ENCODE assay signal across 1 cellular context in genomic region chr10:63720072-63720537, GRCh38.
A peak's percentile ranks its signal among the peaks of the same experiment; 100 is the strongest.
TF ChIP-seq lines count a peak whose summit lies in the region.

No MANE protein-coding gene starts in this region.

TF ChIP-seq in K562, 482 proteins besides CTCF, POLR2A, EP300 and RAD21 (continued from another document and continues in another):
- TF ChIP-seq REST (CRISPR knock-in tag; IDR thresholded peaks at IDR 0.05; ENCODE audit: low read depth) (no peak), ZNF165 (CRISPR knock-in tag; IDR thresholded peaks at IDR 0.05; ENCODE audit: borderline replicate concordance) (no peak), ZNF12 (CRISPR knock-in tag; IDR thresholded peaks at IDR 0.05) (no peak), RFX1 (IDR thresholded peaks at IDR 0.05) (peak; percentile 67), ZNF146 (CRISPR knock-in tag; IDR thresholded peaks at IDR 0.05; ENCODE audit: unreplicated experiment) (no peak), SMC3 (conservative IDR thresholded peaks at IDR 0.05; ENCODE audit: insufficient read depth, low read depth, low read length) (peak; percentile 77; the same call in 1 of the 2 replicates), HCFC1 (IDR thresholded peaks at IDR 0.05; ENCODE audit: low read depth, low read length) (no peak), CAMTA2 (CRISPR knock-in tag; conservative IDR thresholded peaks at IDR 0.05) (no peak), MGA (IDR thresholded peaks at IDR 0.05) (0 out of 2 replicates have a peak, but pooled peaks have one; percentile 13), FOXA3 (CRISPR knock-in tag; conservative IDR thresholded peaks at IDR 0.05 in 1 of 2, IDR thresholded peaks at IDR 0.05 in 1 of 2) (no peak), LCOR (CRISPR knock-in tag; IDR thresholded peaks at IDR 0.05) (peak; percentile 40; the same call in 1 of the 2 replicates), DDX20 (tag; IDR thresholded peaks at IDR 0.05; ENCODE audit: low read depth) (no peak), ZNF518B (CRISPR knock-in tag; IDR thresholded peaks at IDR 0.05) (0 out of 2 replicates have a peak, but pooled peaks have one; percentile 58), HDAC1 (IDR thresholded peaks at IDR 0.05) (no peak), NFIC (IDR thresholded peaks at IDR 0.05) (no peak), ARID3A (IDR thresholded peaks at IDR 0.05; ENCODE audit: borderline replicate concordance, low read depth, low read length) (peak; percentile 72; the same call in 1 of the 2 replicates), RFX5 (IDR thresholded peaks at IDR 0.05; ENCODE audit: low read depth, low read length) (no peak), MEIS2 (IDR thresholded peaks at IDR 0.05; ENCODE audit: partially characterized antibody) (no peak), FOXM1 (IDR thresholded peaks at IDR 0.05; ENCODE audit: low read depth) (peak; percentile 44), FOXM1 (CRISPR knock-in tag; IDR thresholded peaks at IDR 0.05; ENCODE audit: low read depth) (no peak), BRD4 (IDR thresholded peaks at IDR 0.05) (no peak), RBM39 (optimal IDR thresholded peaks at IDR 0.05; ENCODE audit: low read depth, low read length) (no peak), RREB1 (CRISPR knock-in tag; IDR thresholded peaks at IDR 0.05) (no peak), KAT2B (IDR thresholded peaks at IDR 0.05; ENCODE audit: low read depth, low read length) (no peak), ZNF717 (CRISPR knock-in tag; IDR thresholded peaks at IDR 0.05) (no peak), SREBF1 (IDR thresholded peaks at IDR 0.05; ENCODE audit: borderline replicate concordance, low read depth, low read length) (no peak)
